In the genomic region with DNA sequence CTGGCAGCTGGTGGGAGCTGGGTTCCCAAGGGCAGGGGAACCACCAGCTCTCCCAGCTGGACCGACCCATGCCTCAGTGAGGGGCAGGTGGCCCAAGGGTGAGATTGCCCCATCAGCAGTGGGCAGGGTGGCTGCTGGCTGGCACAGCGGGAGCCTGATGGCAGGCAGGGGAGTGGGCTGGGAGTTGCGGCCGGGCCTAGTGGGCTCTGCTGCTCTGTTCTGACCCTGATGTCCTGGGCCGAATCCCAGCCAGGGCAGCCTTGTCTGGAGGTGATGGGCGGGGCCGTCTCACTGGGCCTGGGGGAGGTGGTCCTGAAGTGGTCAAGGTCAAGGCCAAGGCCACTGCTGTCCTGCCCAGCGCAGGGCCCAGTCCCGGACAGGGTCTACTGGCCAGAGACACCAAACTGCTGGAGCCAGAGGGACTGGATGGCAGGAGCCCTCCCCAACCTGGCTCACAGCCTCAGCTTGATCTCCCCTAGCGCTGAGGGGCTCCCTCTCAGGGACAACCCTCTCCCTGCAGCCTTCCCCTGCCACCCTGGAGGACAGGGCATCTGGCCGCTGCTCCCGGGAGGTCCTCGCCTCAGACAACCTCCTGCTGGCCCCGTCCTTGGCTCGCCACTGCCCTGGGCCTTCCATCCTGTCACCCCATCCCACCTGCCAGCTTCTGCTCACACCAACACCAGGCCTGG, we compare ENCODE assay signal across 23 cellular contexts.
"Had no signal": no experiment of that assay in that cellular context is flagged by ENCODE, and none has a peak within 500 bp of the region (broad histone marks: within the 10 kb centered on the region; RNA-seq: fewer than 3 reads in every experiment).

No MANE protein-coding gene starts in this region.

- H3K27ac Mint-ChIP-seq: memory B cell; mesothelial cell of epicardium; natural killer cell; progenitor cell of endocrine pancreas; stimulated activated memory B cell treated with anti-CD40 and anti-IgM and Interleukin-4, amounts not matched to agents 10 μg/mL and 1 μg/mL and 100 μg/mL, for 72 hours; stimulated activated naive CD8-positive, alpha-beta T cell treated with anti-CD3 and anti-CD28 coated beads, Interleukin-15, Interleukin-2, amounts not matched to agents 100 ng/mL and 50 ng/mL, for 24 hours had no signal

- H3K9me3 ChIP-seq: esophagus muscularis mucosa, gastrocnemius medialis, heart right ventricle, lower lobe of right lung, pancreas, testis, upper lobe of right lung had no signal

- H3K36me3 Mint-ChIP-seq: memory B cell; mesothelial cell of epicardium; natural killer cell; stimulated activated memory B cell treated with anti-CD40 and anti-IgM and Interleukin-4, amounts not matched to agents 10 μg/mL and 1 μg/mL and 100 μg/mL, for 72 hours had no signal

- H3K4me3 Mint-ChIP-seq: effector memory CD8-positive, alpha-beta T cell; memory B cell; mesothelial cell of epicardium; natural killer cell; neural crest cell; stimulated activated memory B cell treated with anti-CD40 and anti-IgM and Interleukin-4, amounts not matched to agents 10 μg/mL and 1 μg/mL and 100 μg/mL, for 72 hours; stimulated activated naive CD8-positive, alpha-beta T cell treated with anti-CD3 and anti-CD28 coated beads, Interleukin-15, Interleukin-2, amounts not matched to agents 100 ng/mL and 50 ng/mL, for 24 hours had no signal

- H3K27me3 ChIP-seq: esophagus muscularis mucosa, gastrocnemius medialis, heart right ventricle, pancreas, testis, tibial nerve, upper lobe of right lung had no signal

- H3K27ac ChIP-seq: epithelial cell of prostate, esophagus muscularis mucosa, gastrocnemius medialis, heart right ventricle, lower lobe of right lung, pancreas, upper lobe of right lung had no signal

- H3K4me1 Mint-ChIP-seq: mesothelial cell of epicardium, natural killer cell, neural crest cell had no signal

- H3K27me3 Mint-ChIP-seq: stimulated activated naive CD8-positive, alpha-beta T cell treated with anti-CD3 and anti-CD28 coated beads, Interleukin-15, Interleukin-2, amounts not matched to agents 100 ng/mL and 50 ng/mL, for 24 hours had no signal

- H3K36me3 ChIP-seq: esophagus muscularis mucosa, gastrocnemius medialis, heart right ventricle, lower lobe of right lung, pancreas, tibial nerve, upper lobe of right lung had no signal

- H3K4me3 ChIP-seq: esophagus muscularis mucosa, gastrocnemius medialis, heart right ventricle, lower lobe of right lung, pancreas, testis, tibial nerve, upper lobe of right lung had no signal

- H3K4me1 ChIP-seq: pancreas had no signal

- H3K9me3 Mint-ChIP-seq: effector memory CD8-positive, alpha-beta T cell; memory B cell; mesothelial cell of epicardium; natural killer cell; neural crest cell; stimulated activated memory B cell treated with anti-CD40 and anti-IgM and Interleukin-4, amounts not matched to agents 10 μg/mL and 1 μg/mL and 100 μg/mL, for 72 hours; stimulated activated naive CD8-positive, alpha-beta T cell treated with anti-CD3 and anti-CD28 coated beads, Interleukin-15, Interleukin-2, amounts not matched to agents 100 ng/mL and 50 ng/mL, for 24 hours had no signal

- DNase-seq: effector memory CD8-positive, alpha-beta T cell; gastrocnemius medialis; heart right ventricle; hypothalamus; kidney glomerular epithelial cell; lower lobe of right lung; natural killer cell; nucleus accumbens; stimulated activated CD4-positive, alpha-beta T cell treated with anti-CD3 and anti-CD28 coated beads, Interleukin-15, amount 100 ng/mL, for 24 hours; stimulated activated CD4-positive, alpha-beta T cell treated with anti-CD3 and anti-CD28 coated beads, Interleukin-1b, Interleukin-23, amount 100 ng/mL, for 48 hours; stimulated activated CD4-positive, alpha-beta T cell treated with anti-CD3 and anti-CD28 coated beads, Interleukin-4, amount 100 ng/mL, for 24 hours; testis; upper lobe of right lung had no signal
